26 cellular contexts compared by ENCODE assay signal in the genomic region with DNA sequence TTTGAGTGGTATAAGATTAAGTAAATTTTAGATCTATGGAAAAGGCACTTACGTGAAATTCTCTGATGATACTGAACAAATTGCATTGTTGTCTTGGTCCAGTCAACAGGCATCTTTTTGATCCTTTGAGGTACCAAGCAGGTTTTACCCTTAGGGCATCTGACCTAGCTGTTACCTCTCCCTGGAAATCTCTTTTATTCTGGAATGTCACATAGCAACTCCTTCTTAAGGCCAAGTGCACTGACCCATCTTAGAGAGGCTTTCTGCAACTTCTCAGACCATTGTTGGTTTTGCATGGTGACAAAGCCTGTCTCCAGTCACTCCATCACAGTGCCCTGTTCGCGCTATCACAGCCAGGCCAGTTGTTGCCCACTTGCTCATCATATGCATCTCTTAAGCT.
"Had no signal": no experiment of that assay in that cellular context is flagged by ENCODE, and none has a peak within 500 bp of the region (broad histone marks: within the 10 kb centered on the region; RNA-seq: fewer than 3 reads in every experiment).

No MANE protein-coding gene starts in this region.

- H3K36me3 ChIP-seq: brain microvascular endothelial cell, pancreas, sigmoid colon had no signal

- H3K9me3 Mint-ChIP-seq: activated naive CD4-positive, alpha-beta T cell treated with anti-CD3 and anti-CD28 coated beads, Interleukin-2, amount 50 U/mL, for 24 hours; nephron progenitor cell; stimulated activated naive B cell treated with anti-CD40 and anti-IgM and Interleukin-4, amounts not matched to agents 10 μg/mL and 1 μg/mL and 100 μg/mL, for 72 hours; WTC11 had no signal

- H3K4me3 ChIP-seq: mucosa of descending colon, pancreas, sigmoid colon, testis had no signal

- H3K9me3 ChIP-seq: mucosa of descending colon, pancreas, sigmoid colon, testis had no signal

- H3K36me3 Mint-ChIP-seq: activated naive CD4-positive, alpha-beta T cell treated with anti-CD3 and anti-CD28 coated beads, Interleukin-2, amount 50 U/mL, for 24 hours; stimulated activated naive B cell treated with anti-CD40 and anti-IgM and Interleukin-4, amounts not matched to agents 10 μg/mL and 1 μg/mL and 100 μg/mL, for 72 hours; WTC11 had no signal

- DNase-seq: activated gamma-delta T cell treated with Interleukin-2 at 50 U/mL for 16 hours; activated T-cell treated with anti-CD3 and anti-CD28 coated beads, Interleukin-2, amount 50 U/mL, for 1 hour; aorta; brain microvascular endothelial cell; caudate nucleus; dermis blood vessel endothelial cell; effector CD8-positive, alpha-beta T cell; erythroblast; foreskin melanocyte; glutamatergic neuron; hippocampal formation; kidney glomerular epithelial cell; left ventricle myocardium superior; mammary epithelial cell; mucosa of descending colon; nephron progenitor cell; pancreas; retina; sigmoid colon; stimulated activated CD4-positive, alpha-beta T cell treated with anti-CD3 and anti-CD28 coated beads, Interleukin-2, amount 100 ng/mL, for 48 hours; stimulated activated CD8-positive, alpha-beta memory T cell treated with anti-CD3 and anti-CD28 coated beads, Interleukin-4, amount 100 ng/mL, for 48 hours; stimulated activated naive B cell treated with anti-CD40 and anti-IgM and Interleukin-4, amounts not matched to agents 10 μg/mL and 1 μg/mL and 100 μg/mL, for 72 hours; T-helper 1 cell; testis had no signal

- H3K27ac Mint-ChIP-seq: activated naive CD4-positive, alpha-beta T cell treated with anti-CD3 and anti-CD28 coated beads, Interleukin-2, amount 50 U/mL, for 24 hours; nephron progenitor cell; stimulated activated naive B cell treated with anti-CD40 and anti-IgM and Interleukin-4, amounts not matched to agents 10 μg/mL and 1 μg/mL and 100 μg/mL, for 72 hours; WTC11 had no signal

- H3K4me1 Mint-ChIP-seq: stimulated activated naive B cell treated with anti-CD40 and anti-IgM and Interleukin-4, amounts not matched to agents 10 μg/mL and 1 μg/mL and 100 μg/mL, for 72 hours had no signal

- ATAC-seq: left ventricle myocardium superior; mucosa of descending colon; pancreas; stimulated activated naive B cell treated with anti-CD40 and anti-IgM and Interleukin-4, amounts not matched to agents 10 μg/mL and 1 μg/mL and 100 μg/mL, for 72 hours; WTC11 had no signal

- H3K27ac ChIP-seq: brain microvascular endothelial cell had no signal

- H3K27me3 ChIP-seq: brain microvascular endothelial cell, pancreas, sigmoid colon, testis had no signal

- H3K4me3 Mint-ChIP-seq: activated naive CD4-positive, alpha-beta T cell treated with anti-CD3 and anti-CD28 coated beads, Interleukin-2, amount 50 U/mL, for 24 hours; nephron progenitor cell; stimulated activated naive B cell treated with anti-CD40 and anti-IgM and Interleukin-4, amounts not matched to agents 10 μg/mL and 1 μg/mL and 100 μg/mL, for 72 hours; WTC11 had no signal

- H3K27me3 Mint-ChIP-seq: activated naive CD4-positive, alpha-beta T cell treated with anti-CD3 and anti-CD28 coated beads, Interleukin-2, amount 50 U/mL, for 24 hours had no signal
